In genomic region chr5:172777381-172778222, GRCh38 we compare ENCODE assay signal across 9 cellular contexts. TPM values are rescaled to one million over a fixed set of nuclear protein-coding genes. Genes with fewer than 3 reads are reported as not detected.
A peak's percentile ranks its signal among the peaks of the same experiment; 100 is the strongest.
DNase-seq lines count a peak whose midpoint lies in the region; ATAC-seq and TF ChIP-seq lines count a peak whose summit lies in the region.
"Had no signal": no experiment of that assay in that cellular context is flagged by ENCODE, and none has a peak within 500 bp of the region (broad histone marks: within the 10 kb centered on the region; RNA-seq: fewer than 3 reads in every experiment).

No MANE protein-coding gene starts in this region.

- H3K36me3 ChIP-seq in SJCRH30 (no peaks in the 10 kb centered on the region), heart right ventricle (no peaks in the 10 kb centered on the region)
- H3K36me3 ChIP-seq: HAP-1 had no signal

- no peak overlapping the region for H3K4me3 ChIP-seq in SJCRH30
- H3K4me3 ChIP-seq in heart right ventricle, result peak overlapping the region in 1 of 10 donors; percentile 11
- H3K4me3 ChIP-seq: HAP-1 had no signal

- ATAC-seq in GM19043 (IDR thresholded peaks at IDR 0.05; ENCODE audit: low read depth, unreplicated experiment), result peak; percentile 81
- ATAC-seq in HG03196 (IDR thresholded peaks at IDR 0.05; ENCODE audit: unreplicated experiment), result peak; percentile 86
- ATAC-seq in heart right ventricle, result peak; percentile 31 to 87 (median 80)

- DNase-seq in AG08396 (ENCODE audit: low spot score) (peak; percentile 71), SJCRH30 (peak; percentile 65 to 69), heart right ventricle (peak; percentile 79 to 81), superior temporal gyrus (ENCODE audit: extremely low spot score) (no peak)
- peak; percentile 85 for DNase-seq in activated naive CD4-positive, alpha-beta T cell treated with Interleukin-2 at 50 U/mL for 16 hours
- peak; percentile 68 for DNase-seq in stimulated activated CD4-positive, alpha-beta T cell treated with anti-CD3 and anti-CD28 coated beads, Interleukin-12 subunit alpha, Interleukin-12 subunit beta, amount 100 ng/mL, for 4 hours

- peak in 1 of 9 donors; percentile 21 for TF ChIP-seq CTCF in heart right ventricle (IDR thresholded peaks at IDR 0.05)

- H3K27me3 ChIP-seq in SJCRH30, result no peaks in the 10 kb centered on the region
- H3K27me3 ChIP-seq in heart right ventricle, result no peaks in the 10 kb centered on the region

- WGBS in heart right ventricle, 2 donors, result 64 to 66% methylated on average over 14 of the region's 14 CpGs

- H3K27ac ChIP-seq in SJCRH30 (peak overlapping the region; percentile 40; the same call in 1 of the 2 replicates), heart right ventricle (peak overlapping the region in 8 of 10 donors; percentile 37 to 100 (median 72))

- intact Hi-C loops in heart right ventricle (cut with DNase I), result loop anchor here in 7 of 10 donors (2.0 to 10.0 kb wide), 7 partner anchors 47 to 157 kb away; no protein-coding TSS in a partner anchor

- no peaks in the 10 kb centered on the region for H3K9me3 ChIP-seq in SJCRH30 (replicated peaks)
- H3K9me3 ChIP-seq in heart right ventricle, result no peaks in the 10 kb centered on the region
- H3K9me3 ChIP-seq: HAP-1 had no signal

- peaks cover 25% of the 10 kb centered on the region for H3K4me1 ChIP-seq in SJCRH30
- H3K4me1 ChIP-seq in heart right ventricle, result peaks cover 2 to 75% (median 5%) of the 10 kb centered on the region in 9 donors

RNA-seq across cellular contexts. Expression of gene DUSP1, which starts 6.6 kb away (rescaled TPM):
- total RNA-seq in SJCRH30 (2014; rRNA removed; shearing (Covaris generic)), result 18.1 and 19.4 TPM in 2 replicates
- total RNA-seq in heart right ventricle, result 100 to 1,000 TPM in 7 of 10 donors, 10 to 100 TPM in 3; 55.7 to 215 (median 143) TPM
- polyA plus RNA-seq in heart right ventricle, result 10 to 100 TPM; 33.3 to 98.6 TPM

RNA-seq across cellular contexts. Expression of gene ERGIC1, which starts 56.4 kb away (rescaled TPM):
- 77.4 and 83.4 TPM in 2 replicates for total RNA-seq in SJCRH30 (2014; rRNA removed; shearing (Covaris generic))
- total RNA-seq in heart right ventricle, result 10 to 100 TPM; 60.3 to 91.9 (median 74.2) TPM
- polyA plus RNA-seq in heart right ventricle, result 10 to 100 TPM; 48.0 to 64.9 TPM
